In genomic region chr21:46051821-46052675, GRCh38 we compare ENCODE assay signal across 1 cellular context.
A peak's percentile ranks its signal among the peaks of the same experiment; 100 is the strongest.
TF ChIP-seq lines count a peak whose summit lies in the region.

No MANE protein-coding gene starts in this region.

TF ChIP-seq in H1, 55 proteins besides CTCF, POLR2A, EP300 and RAD21:
- TF ChIP-seq E2F6 (IDR thresholded peaks at IDR 0.05) (peak; percentile 53; the same call in 1 of the 2 replicates), HDAC6 (IDR thresholded peaks at IDR 0.05; ENCODE audit: low read depth, low read length) (no peak)
